ENCODE assay signal across 10 cellular contexts in the genomic region with DNA sequence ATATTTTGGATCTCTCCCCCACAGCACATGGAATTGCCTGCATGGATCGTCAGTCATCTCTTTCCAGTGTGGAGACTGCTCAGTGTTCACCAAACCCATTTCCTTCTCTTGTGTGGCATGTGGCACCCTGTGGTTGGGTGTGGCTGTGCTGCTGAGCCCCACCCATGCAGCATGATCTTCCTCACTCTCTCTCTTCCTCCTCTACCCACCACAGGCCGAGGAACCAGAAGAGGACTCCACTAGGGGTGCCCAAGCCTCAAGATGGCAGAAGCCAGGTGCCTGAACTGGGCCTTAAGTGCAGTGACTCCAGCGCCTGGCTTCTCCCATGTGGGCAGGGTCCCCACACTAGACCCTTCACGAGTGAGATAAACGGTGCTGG.
DNase-seq lines count a peak whose midpoint lies in the region; ATAC-seq lines count a peak whose summit lies in the region.
"Had no signal": no experiment of that assay in that cellular context is flagged by ENCODE, and none has a peak within 500 bp of the region (broad histone marks: within the 10 kb centered on the region; RNA-seq: fewer than 3 reads in every experiment).

No MANE protein-coding gene starts in this region.

- no peaks in the 10 kb centered on the region for H3K9me3 Mint-ChIP-seq in activated naive CD4-positive, alpha-beta T cell treated with anti-CD3 and anti-CD28 coated beads, Interleukin-2, amount 50 U/mL, for 24 hours
- H3K9me3 Mint-ChIP-seq in stimulated activated naive B cell treated with anti-CD40 and anti-IgM and Interleukin-4, amounts not matched to agents 10 μg/mL and 1 μg/mL and 100 μg/mL, for 72 hours: no peaks in the 10 kb centered on the region

- DNase-seq in SKM-1 treated with dmso at 0.1 percent for 144 hours (lab: John Stamatoyannopoulos, UW; ENCODE audit: unreplicated experiment) (peak; percentile 6), SKM-1 (lab: John Stamatoyannopoulos, UW; ENCODE audit: unreplicated experiment) (no peak), UCSD-AML1 (lab: John Stamatoyannopoulos, UW; ENCODE audit: unreplicated experiment) (peak; percentile 23), cortex of kidney (lab: John Stamatoyannopoulos, UW) (no peak), ureter (ENCODE audit: low spot score) (no peak)
- no peak for DNase-seq in stimulated activated naive B cell treated with anti-CD40 and anti-IgM and Interleukin-4, amounts not matched to agents 10 μg/mL and 1 μg/mL and 100 μg/mL, for 72 hours
- DNase-seq: 8988T, NCI-H226 had no signal

- peak in 1 of 2 donors; percentile 21 for ATAC-seq in stimulated activated naive B cell treated with anti-CD40 and anti-IgM and Interleukin-4, amounts not matched to agents 10 μg/mL and 1 μg/mL and 100 μg/mL, for 72 hours (replicated peaks)
- no peak for ATAC-seq in GM21619 (IDR thresholded peaks at IDR 0.05; ENCODE audit: unreplicated experiment)

- no peaks in the 10 kb centered on the region for H3K27me3 Mint-ChIP-seq in activated naive CD4-positive, alpha-beta T cell treated with anti-CD3 and anti-CD28 coated beads, Interleukin-2, amount 50 U/mL, for 24 hours
- no peaks in the 10 kb centered on the region for H3K27me3 Mint-ChIP-seq in stimulated activated naive B cell treated with anti-CD40 and anti-IgM and Interleukin-4, amounts not matched to agents 10 μg/mL and 1 μg/mL and 100 μg/mL, for 72 hours

- H3K4me1 Mint-ChIP-seq in activated naive CD4-positive, alpha-beta T cell treated with anti-CD3 and anti-CD28 coated beads, Interleukin-2, amount 50 U/mL, for 24 hours: peaks cover 60% of the 10 kb centered on the region
- H3K4me1 Mint-ChIP-seq in stimulated activated naive B cell treated with anti-CD40 and anti-IgM and Interleukin-4, amounts not matched to agents 10 μg/mL and 1 μg/mL and 100 μg/mL, for 72 hours: peaks cover 37 to 65% of the 10 kb centered on the region in 2 donors

- peak overlapping the region; percentile 94 for H3K27ac Mint-ChIP-seq in activated naive CD4-positive, alpha-beta T cell treated with anti-CD3 and anti-CD28 coated beads, Interleukin-2, amount 50 U/mL, for 24 hours
- H3K27ac Mint-ChIP-seq in stimulated activated naive B cell treated with anti-CD40 and anti-IgM and Interleukin-4, amounts not matched to agents 10 μg/mL and 1 μg/mL and 100 μg/mL, for 72 hours: peak overlapping the region; percentile 94

- peaks cover 20% of the 10 kb centered on the region for H3K36me3 Mint-ChIP-seq in activated naive CD4-positive, alpha-beta T cell treated with anti-CD3 and anti-CD28 coated beads, Interleukin-2, amount 50 U/mL, for 24 hours
- peaks cover 59 to 78% of the 10 kb centered on the region in 2 donors for H3K36me3 Mint-ChIP-seq in stimulated activated naive B cell treated with anti-CD40 and anti-IgM and Interleukin-4, amounts not matched to agents 10 μg/mL and 1 μg/mL and 100 μg/mL, for 72 hours

- H3K4me3 Mint-ChIP-seq in activated naive CD4-positive, alpha-beta T cell treated with anti-CD3 and anti-CD28 coated beads, Interleukin-2, amount 50 U/mL, for 24 hours: peak overlapping the region; percentile 58
- H3K4me3 Mint-ChIP-seq in stimulated activated naive B cell treated with anti-CD40 and anti-IgM and Interleukin-4, amounts not matched to agents 10 μg/mL and 1 μg/mL and 100 μg/mL, for 72 hours: peak overlapping the region in 1 of 2 donors; percentile 32

Comparison
In these comparisons a context has a peak if more than half of its experiments do, and no peak if none do; other contexts are left out.
1. DNase-seq: peak in SKM-1 treated with dmso at 0.1 percent for 144 hours (single experiment) and UCSD-AML1 (single experiment); none in SKM-1 (single experiment), stimulated activated naive B cell treated with anti-CD40 and anti-IgM and Interleukin-4, amounts not matched to agents 10 μg/mL and 1 μg/mL and 100 μg/mL, for 72 hours (single experiment), cortex of kidney (single experiment) and ureter (single experiment).